In genomic region chr9:74497750-74498615, GRCh38 we compare ENCODE assay signal across 8 cellular contexts. TPM values are rescaled to one million over a fixed set of nuclear protein-coding genes. Genes with fewer than 3 reads are reported as not detected.
DNase-seq lines count a peak whose midpoint lies in the region; ATAC-seq and TF ChIP-seq lines count a peak whose summit lies in the region.

No MANE protein-coding gene starts in this region.

- H3K27ac Mint-ChIP-seq in activated naive CD4-positive, alpha-beta T cell treated with anti-CD3 and anti-CD28 coated beads, Interleukin-2, amount 50 U/mL, for 72 hours = peak overlapping the region; percentile 34 to 60
- H3K27ac Mint-ChIP-seq in progenitor cell of endocrine pancreas = no peak overlapping the region

- no peaks in the 10 kb centered on the region for H3K36me3 ChIP-seq in left ventricle myocardium inferior

- no peaks in the 10 kb centered on the region for H3K9me3 Mint-ChIP-seq in activated naive CD4-positive, alpha-beta T cell treated with anti-CD3 and anti-CD28 coated beads, Interleukin-2, amount 50 U/mL, for 72 hours
- H3K9me3 Mint-ChIP-seq in progenitor cell of endocrine pancreas (ENCODE audit: low read depth) = no peaks in the 10 kb centered on the region

- H3K4me1 ChIP-seq in left ventricle myocardium inferior = peaks cover 38% of the 10 kb centered on the region

- peak overlapping the region; percentile 73 for H3K4me3 Mint-ChIP-seq in progenitor cell of endocrine pancreas (ENCODE audit: low read depth)

- H3K4me1 Mint-ChIP-seq in progenitor cell of endocrine pancreas (ENCODE audit: low read depth) = peaks cover 22% of the 10 kb centered on the region

- peak overlapping the region; percentile 73 for H3K27ac ChIP-seq in left ventricle myocardium inferior (replicated peaks)

- H3K27me3 Mint-ChIP-seq in progenitor cell of endocrine pancreas = peaks cover 82% of the 10 kb centered on the region

- H3K36me3 Mint-ChIP-seq in activated naive CD4-positive, alpha-beta T cell treated with anti-CD3 and anti-CD28 coated beads, Interleukin-2, amount 50 U/mL, for 72 hours = peaks cover 10 to 17% of the 10 kb centered on the region in 2 donors
- no peaks in the 10 kb centered on the region for H3K36me3 Mint-ChIP-seq in progenitor cell of endocrine pancreas (ENCODE audit: insufficient read depth)

- peak overlapping the region; percentile 76 for H3K4me3 ChIP-seq in left ventricle myocardium inferior

- TF ChIP-seq CTCF in left ventricle myocardium inferior (IDR thresholded peaks at IDR 0.05; ENCODE audit: borderline replicate concordance) (no peak), progenitor cell of endocrine pancreas (IDR thresholded peaks at IDR 0.05; ENCODE audit: unreplicated experiment) (no peak)

- ATAC-seq in HG03159 (IDR thresholded peaks at IDR 0.05; ENCODE audit: unreplicated experiment) (peak; percentile 20), HG02981 (IDR thresholded peaks at IDR 0.05; ENCODE audit: unreplicated experiment) (no peak)
- ATAC-seq in activated naive CD4-positive, alpha-beta T cell treated with anti-CD3 and anti-CD28 coated beads, Interleukin-2, amount 50 U/mL, for 72 hours = peak in 1 of 2 donors; percentile 30

- peaks cover 57% of the 10 kb centered on the region for H3K27me3 ChIP-seq in left ventricle myocardium inferior (ENCODE audit: low read depth)

- intact Hi-C loops in left ventricle myocardium inferior (cut with micrococcal nuclease) = no loop called here

- H3K9me3 ChIP-seq in left ventricle myocardium inferior (replicated peaks) = no peaks in the 10 kb centered on the region

- DNase-seq in GM04504 (ENCODE audit: low read depth) (peak; percentile 4), left ventricle myocardium inferior (peak; percentile 31), progenitor cell of endocrine pancreas (ENCODE audit: low spot score, unreplicated experiment) (no peak), cerebellar cortex (ENCODE audit: low spot score) (no peak), SKM-1 (lab: John Stamatoyannopoulos, UW; ENCODE audit: unreplicated experiment) (no peak)
- DNase-seq in activated naive CD4-positive, alpha-beta T cell treated with anti-CD3 and anti-CD28 coated beads, Interleukin-2, amount 50 U/mL, for 72 hours (ENCODE audit: low spot score in 2 of 2) = peak in 1 of 2 donors; percentile 7

RNA-seq across cellular contexts. Expression of gene RORB, which starts 0.8 kb away (rescaled TPM):
- total RNA-seq in activated naive CD4-positive, alpha-beta T cell treated with anti-CD3 and anti-CD28 coated beads, Interleukin-2, amount 50 U/mL, for 72 hours = not detected
- total RNA-seq in left ventricle myocardium inferior = 1.2 TPM
- 0.07 TPM in 1 of 2 replicates, not detected in the other for total RNA-seq in progenitor cell of endocrine pancreas

Comparison
In these comparisons a context has a peak if more than half of its experiments do, and no peak if none do; other contexts are left out.
1. DNase-seq: peak in GM04504 (single experiment) and left ventricle myocardium inferior (single experiment); none in progenitor cell of endocrine pancreas (single experiment), cerebellar cortex (single experiment) and SKM-1 (single experiment).